In the genomic region with DNA sequence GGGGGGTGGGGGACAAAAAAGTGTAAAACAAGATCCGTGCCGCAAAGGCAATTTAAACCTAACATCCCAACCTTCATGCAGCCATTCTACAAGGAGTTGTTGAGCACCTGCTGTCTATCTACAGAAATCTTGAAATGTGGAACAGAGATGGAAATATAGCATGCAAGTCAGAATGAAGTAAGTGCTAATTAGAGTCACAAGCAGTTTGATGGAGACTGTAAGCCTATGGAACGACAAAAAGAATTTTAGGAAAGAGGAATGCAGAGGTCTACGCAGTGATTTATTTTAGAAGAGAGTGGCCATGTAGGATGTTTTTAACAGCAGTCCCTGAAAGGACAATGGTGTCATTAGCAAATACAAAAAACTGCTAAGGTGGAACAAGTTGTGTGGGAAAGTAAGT, we compare ENCODE assay signal across 8 cellular contexts. TPM values are rescaled to one million over a fixed set of nuclear protein-coding genes. Genes with fewer than 3 reads are reported as not detected.
DNase-seq lines count a peak whose midpoint lies in the region; ATAC-seq, FAIRE-seq and TF ChIP-seq lines count a peak whose summit lies in the region.

No MANE protein-coding gene starts in this region.

- TF ChIP-seq CTCF in RWPE1 (conservative IDR thresholded peaks at IDR 0.05; ENCODE audit: low read depth) (no peak), fibroblast of lung (conservative IDR thresholded peaks at IDR 0.05 in 1 of 2, IDR thresholded peaks at IDR 0.05 in 1 of 2; ENCODE audit: low read depth in 1 of 2, low read length in 2 of 2) (no peak), retinal pigment epithelial cell (conservative IDR thresholded peaks at IDR 0.05; ENCODE audit: low read depth, low read length) (no peak)

- no peaks in the 10 kb centered on the region for H4K20me1 ChIP-seq in fibroblast of lung (ENCODE audit: control insufficient read depth, extremely low read depth, insufficient read depth, low read length)

- peak overlapping the region; percentile 71 for H3K9ac ChIP-seq in fibroblast of lung (ENCODE audit: insufficient read depth, low read length)

- no peaks in the 10 kb centered on the region for H3K27me3 ChIP-seq in fibroblast of lung (ENCODE audit: control insufficient read depth, insufficient read depth, low read length)

- H3K4me1 ChIP-seq in fibroblast of lung (ENCODE audit: control insufficient read depth, extremely low read depth, insufficient read depth, low read length), result peaks cover 8% of the 10 kb centered on the region

- FAIRE-seq in GM12891 (lab: Jason Lieb, UNC), result peak; percentile 23

- peak overlapping the region; percentile 51 to 68 (median 65) for H3K4me3 ChIP-seq in fibroblast of lung (replicated peaks in 1 of 4; ENCODE audit: control extremely low read depth in 1 of 4, insufficient read depth in 1 of 4, low read depth in 3 of 4, low read length in 4 of 4)
- H3K4me3 ChIP-seq in retinal pigment epithelial cell (ENCODE audit: low read length), result peak overlapping the region; percentile 69

- CTCF ChIA-PET in RWPE1 (lab: Yijun Ruan, JAX), result interaction anchor here (0.6 to 0.7 kb wide), 2 partner anchors 91 to 880 kb away, joined by 3 to 5 read pairs; no protein-coding TSS in a partner anchor

- peak overlapping the region; percentile 71 for H2AFZ ChIP-seq in fibroblast of lung (ENCODE audit: low read length)

- no peaks in the 10 kb centered on the region for H3K36me3 ChIP-seq in fibroblast of lung (ENCODE audit: control insufficient read depth, insufficient read depth, low read length)

- ATAC-seq in GM21786 (IDR thresholded peaks at IDR 0.05; ENCODE audit: unreplicated experiment) (no peak), HG03354 (IDR thresholded peaks at IDR 0.05; ENCODE audit: poor library complexity, severe bottlenecking, unreplicated experiment) (no peak), HG03025 (IDR thresholded peaks at IDR 0.05; ENCODE audit: low FRiP score, unreplicated experiment) (no peak), HG02973 (IDR thresholded peaks at IDR 0.05; ENCODE audit: unreplicated experiment) (no peak)

- no peaks in the 10 kb centered on the region for H3K9me3 ChIP-seq in fibroblast of lung (ENCODE audit: control insufficient read depth, insufficient read depth, low read depth, low read length)

- H3K79me2 ChIP-seq in fibroblast of lung (ENCODE audit: control insufficient read depth, insufficient read depth, low read length), result peaks cover 45% of the 10 kb centered on the region

- H3K4me2 ChIP-seq in fibroblast of lung (ENCODE audit: extremely low read depth, insufficient read depth, low read length), result peak overlapping the region; percentile 96

- peak overlapping the region; percentile 92 for H3K27ac ChIP-seq in RWPE1
- peak overlapping the region; percentile 87 for H3K27ac ChIP-seq in fibroblast of lung (ENCODE audit: insufficient read depth, low read length)

- POLR2A ChIA-PET in RWPE1 (lab: Yijun Ruan, JAX; ENCODE audit: low non-redundant PET), result interaction anchor here (0.8 kb wide), 1 partner anchor 1101 kb away, joined by 6 read pairs; no protein-coding TSS in a partner anchor

- DNase-seq in GM12891 (ENCODE audit: insufficient read length, low spot score) (no peak), RWPE1 (ENCODE audit: low spot score) (no peak), fibroblast of lung (ENCODE audit: low read depth in 2 of 2) (no peak), retinal pigment epithelial cell (ENCODE audit: low read depth) (no peak)

- TF ChIP-seq POLR2A in GM12891 (IDR thresholded peaks at IDR 0.05; ENCODE audit: low read depth, low read length), result no peak

TF ChIP-seq in GM12891, 5 proteins besides CTCF, POLR2A, EP300 and RAD21:
- TF ChIP-seq POLR2AphosphoS5 (IDR thresholded peaks at IDR 0.05; ENCODE audit: low read depth, low read length) (no peak), SPI1 (IDR thresholded peaks at IDR 0.05; ENCODE audit: low read depth, low read length) (no peak), PAX5 (IDR thresholded peaks at IDR 0.05; ENCODE audit: insufficient read depth, low read length, severe bottlenecking) (no peak)

RNA-seq across cellular contexts. Expression of gene DCBLD2, which starts 0.8 kb away (rescaled TPM):
- 1.0 TPM for polyA plus RNA-seq in GM12891 (2012; ENCODE audit: low read depth, missing spikeins)
- total RNA-seq in fibroblast of lung, result 69.9 and 98.1 TPM in 2 replicates
- 195 and 197 TPM in 2 replicates for polyA plus RNA-seq in fibroblast of lung
- polyA plus RNA-seq in fibroblast of lung (2012), result 69.3 and 83.6 TPM in 2 replicates
- polyA minus RNA-seq in fibroblast of lung (ENCODE audit: low replicate concordance), result 43.5 and 86.6 TPM in 2 replicates
